10 cellular contexts compared by ENCODE assay signal in genomic region chr10:78944658-78945333, GRCh38.
DNase-seq lines count a peak whose midpoint lies in the region; ATAC-seq, FAIRE-seq and TF ChIP-seq lines count a peak whose summit lies in the region.
"Had no signal": no experiment of that assay in that cellular context is flagged by ENCODE, and none has a peak within 500 bp of the region (broad histone marks: within the 10 kb centered on the region; RNA-seq: fewer than 3 reads in every experiment).

No MANE protein-coding gene starts in this region.

- no peak for TF ChIP-seq CTCF in mucosa of descending colon (IDR thresholded peaks at IDR 0.05)

- no peaks in the 10 kb centered on the region for H3K36me3 ChIP-seq in mucosa of descending colon (ENCODE audit: low read depth)

- no peaks in the 10 kb centered on the region for H3K9me3 Mint-ChIP-seq in activated T-helper 17 cell treated with anti-CD3 and anti-CD28 coated beads, Interleukin-2, amount 50 U/mL, for 72 hours

- no peak overlapping the region for H3K4me3 ChIP-seq in mucosa of descending colon

- H3K4me1 Mint-ChIP-seq in activated T-helper 17 cell treated with anti-CD3 and anti-CD28 coated beads, Interleukin-2, amount 50 U/mL, for 72 hours = no peaks in the 10 kb centered on the region

- no peaks in the 10 kb centered on the region for H3K36me3 Mint-ChIP-seq in activated T-helper 17 cell treated with anti-CD3 and anti-CD28 coated beads, Interleukin-2, amount 50 U/mL, for 72 hours (ENCODE audit: low read depth)

- DNase-seq in NCI-H146 (lab: John Stamatoyannopoulos, UW) (peak; percentile 18), NCI-H146 treated with DMSO at 0.1 percent for 48 hours (lab: John Stamatoyannopoulos, UW; ENCODE audit: unreplicated experiment) (no peak), mucosa of descending colon (peak in 1 of 3 donors; percentile 54), urothelium cell line (ENCODE audit: low spot score) (peak; percentile 54)
- no peak for DNase-seq in activated CD4-positive, alpha-beta T cell treated with anti-CD3 and anti-CD28 coated beads for 4 hours
- DNase-seq in activated naive CD4-positive, alpha-beta T cell treated with Interleukin-2 at 50 U/mL for 16 hours = no peak
- DNase-seq: KG1 had no signal

- peak; percentile 69 for ATAC-seq in mucosa of descending colon
- ATAC-seq in activated T-helper 17 cell treated with anti-CD3 and anti-CD28 coated beads, Interleukin-2, amount 50 U/mL, for 72 hours (replicated peaks) = no peak

- FAIRE-seq in endometrium (lab: Jason Lieb, UNC) (peak; percentile 64), urothelium cell line (lab: Jason Lieb, UNC) (no peak)
- FAIRE-seq: A204.1 had no signal

- no peaks in the 10 kb centered on the region for H3K9me3 ChIP-seq in mucosa of descending colon

- no peaks in the 10 kb centered on the region for H3K27me3 Mint-ChIP-seq in activated T-helper 17 cell treated with anti-CD3 and anti-CD28 coated beads, Interleukin-2, amount 50 U/mL, for 72 hours

- H3K4me1 ChIP-seq in mucosa of descending colon (ENCODE audit: low read depth) = peaks cover 2% of the 10 kb centered on the region

- H3K27ac Mint-ChIP-seq in activated T-helper 17 cell treated with anti-CD3 and anti-CD28 coated beads, Interleukin-2, amount 50 U/mL, for 72 hours = no peak overlapping the region

- H3K4me3 Mint-ChIP-seq in activated T-helper 17 cell treated with anti-CD3 and anti-CD28 coated beads, Interleukin-2, amount 50 U/mL, for 72 hours = no peak overlapping the region

- intact Hi-C loops in mucosa of descending colon (cut with DNase I, micrococcal nuclease) = no loop called here

Comparison
In these comparisons a context has a peak if more than half of its experiments do, and no peak if none do; other contexts are left out.
1. DNase-seq: peak in NCI-H146 (single experiment) and urothelium cell line (single experiment); none in NCI-H146 treated with DMSO at 0.1 percent for 48 hours (single experiment), activated CD4-positive, alpha-beta T cell treated with anti-CD3 and anti-CD28 coated beads for 4 hours (0 of 2) and activated naive CD4-positive, alpha-beta T cell treated with Interleukin-2 at 50 U/mL for 16 hours (single experiment).